Comparison of ENCODE assay signal across 1 cellular context in the genomic region with DNA sequence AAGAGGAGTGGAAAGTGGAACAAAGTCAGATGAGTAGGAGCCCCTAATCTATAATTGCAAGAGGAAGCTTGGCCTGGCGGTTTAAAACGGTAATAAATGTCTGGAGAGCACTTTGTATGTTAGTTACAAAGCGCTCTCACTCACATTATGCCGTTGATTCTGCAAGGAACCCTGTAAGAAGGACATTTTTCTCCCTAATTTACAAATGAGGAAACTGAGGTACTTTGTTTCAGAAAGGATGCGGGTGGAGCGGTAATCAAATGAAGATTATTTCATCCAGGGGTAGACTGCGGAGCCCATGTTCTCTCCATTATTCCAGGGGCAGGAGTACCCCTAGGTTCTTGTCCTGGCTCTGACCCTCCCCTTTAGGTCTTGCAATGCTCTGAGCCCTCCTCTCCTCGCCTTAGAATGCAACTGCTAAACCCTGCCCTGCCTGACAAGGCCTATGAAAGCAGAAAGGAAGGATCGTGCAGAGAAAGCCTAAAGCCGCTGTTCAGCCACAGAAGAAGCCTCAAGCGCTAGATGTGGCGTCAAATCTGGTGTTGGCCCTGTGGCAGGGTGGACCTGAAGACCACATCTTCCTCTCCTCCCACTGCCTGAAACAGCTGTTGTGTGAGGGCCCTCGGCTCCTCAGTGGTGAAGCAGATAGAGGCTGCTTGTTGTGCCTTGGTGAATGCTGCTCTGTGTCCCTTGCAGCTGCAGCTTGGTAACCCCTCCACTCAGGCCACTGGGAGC.
TF ChIP-seq lines count a peak whose summit lies in the region.

No MANE protein-coding gene starts in this region.

TF ChIP-seq in HEK293, 187 proteins besides CTCF, POLR2A, EP300 and RAD21:
- TF ChIP-seq SP3 (tag by site-specific recombination; IDR thresholded peaks at IDR 0.05) (peak; percentile 1; the same call in 1 of the 2 replicates), ZXDB (tag by site-specific recombination; IDR thresholded peaks at IDR 0.05) (0 out of 2 replicates have a peak, but pooled peaks have one; percentile 6), ZNF366 (tag by site-specific recombination; conservative IDR thresholded peaks at IDR 0.05) (no peak)
